Comparison of ENCODE assay signal across 29 cellular contexts in the genomic region with DNA sequence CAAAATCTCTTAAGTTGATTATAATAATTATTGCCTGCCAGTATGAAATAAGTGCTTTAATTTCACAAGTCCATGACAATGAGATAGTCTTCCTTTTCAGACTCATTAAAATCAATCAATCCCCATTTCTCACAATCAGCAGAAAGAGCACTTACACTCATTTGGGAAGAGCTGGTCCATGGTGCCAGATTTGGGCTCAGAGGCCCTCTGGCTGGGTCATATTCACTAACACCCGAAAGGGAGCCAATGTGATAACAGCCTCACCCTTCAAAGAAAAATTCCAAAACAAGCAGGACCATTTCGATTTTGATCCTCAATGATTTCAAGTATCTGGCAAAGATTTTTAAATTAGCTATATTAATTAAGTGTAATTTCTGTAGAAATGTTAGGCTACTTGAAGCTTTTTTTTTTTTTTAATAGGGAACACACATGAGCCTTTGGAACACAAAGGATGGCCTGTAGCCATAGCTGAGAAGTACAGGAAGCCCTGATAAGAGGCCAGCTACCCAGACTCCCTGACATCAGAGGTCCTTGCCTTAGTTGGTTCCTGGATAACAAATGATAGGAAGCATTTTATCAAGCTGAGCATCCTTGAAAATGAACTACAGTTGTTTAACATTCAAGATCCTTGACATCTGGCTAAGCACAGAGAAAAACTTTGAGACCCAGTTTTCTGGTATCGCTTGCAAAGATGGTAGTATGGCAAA.
"Had no signal": no experiment of that assay in that cellular context is flagged by ENCODE, and none has a peak within 500 bp of the region (broad histone marks: within the 10 kb centered on the region; RNA-seq: fewer than 3 reads in every experiment).

No MANE protein-coding gene starts in this region.

- ATAC-seq: activated naive CD8-positive, alpha-beta T cell treated with anti-CD3 and anti-CD28 coated beads, Interleukin-2, amount 50 U/mL, for 24 hours; gastroesophageal sphincter; natural killer cell treated with Interleukin-12 subunit alpha and Interleukin-12 subunit beta and Interleukin-15 and Interleukin-18, amount 100 ng/mL, for 72 hours; sciatic nerve; stimulated activated memory B cell treated with anti-CD40 and anti-IgM and Interleukin-4, amounts not matched to agents 10 μg/mL and 1 μg/mL and 100 μg/mL, for 72 hours; stimulated activated naive CD8-positive, alpha-beta T cell treated with anti-CD3 and anti-CD28 coated beads, Interleukin-15, amount 100 ng/mL, for 72 hours had no signal

- H3K27ac ChIP-seq: colonic mucosa, dorsolateral prefrontal cortex, gastroesophageal sphincter, skin epidermis, thyroid gland, upper lobe of left lung, vagina, WERI-Rb-1 had no signal

- H3K4me1 ChIP-seq: colonic mucosa, gastroesophageal sphincter, thyroid gland, upper lobe of left lung, vagina had no signal

- H3K27me3 ChIP-seq: colonic mucosa, dorsolateral prefrontal cortex, gastroesophageal sphincter, thyroid gland, upper lobe of left lung, vagina had no signal

- H3K4me3 ChIP-seq: colonic mucosa, dorsolateral prefrontal cortex, gastroesophageal sphincter, lung, skin epidermis, thyroid gland, upper lobe of left lung, vagina had no signal

- FAIRE-seq: kidney had no signal

- H3K36me3 ChIP-seq: colonic mucosa, gastroesophageal sphincter, thyroid gland, upper lobe of left lung, vagina, WERI-Rb-1 had no signal

- H3K9me3 ChIP-seq: colonic mucosa, gastroesophageal sphincter, thyroid gland, upper lobe of left lung, vagina had no signal

- DNase-seq: activated CD4-positive, alpha-beta memory T cell treated with anti-CD3 and anti-CD28 coated beads, Interleukin-2, amount 10 ng/mL, durations not matched to agents 7 days and 5 days; activated CD4-positive, alpha-beta T cell treated with anti-CD3 and anti-CD28 coated beads for 1 hour; activated CD4-positive, alpha-beta T cell treated with anti-CD3 and anti-CD28 coated beads, Interleukin-2, amount 10 ng/mL, durations not matched to agents 7 days and 5 days; activated naive CD8-positive, alpha-beta T cell treated with anti-CD3 and anti-CD28 coated beads, Interleukin-2, amount 50 U/mL, for 24 hours; activated T-cell treated with anti-CD3 and anti-CD28 coated beads, Interleukin-2, amount 50 U/mL, for 48 hours; cerebellar nuclear complex; colonic mucosa; dorsolateral prefrontal cortex; effector memory CD4-positive, alpha-beta T cell; erythroblast; hypothalamus; immature natural killer cell; kidney; mesendoderm; stimulated activated CD4-positive, alpha-beta T cell treated with anti-CD3 and anti-CD28 coated beads, Interleukin-4, amount 100 ng/mL, for 4 hours; stimulated activated CD8-positive, alpha-beta memory T cell treated with anti-CD3 and anti-CD28 coated beads, Interleukin-4, amount 100 ng/mL, for 48 hours; stimulated activated naive CD8-positive, alpha-beta T cell treated with anti-CD3 and anti-CD28 coated beads, Interleukin-15, amount 100 ng/mL, for 72 hours; substantia nigra; T-helper 2 cell; thyroid gland; upper lobe of left lung; WERI-Rb-1 had no signal
